In the genomic region with DNA sequence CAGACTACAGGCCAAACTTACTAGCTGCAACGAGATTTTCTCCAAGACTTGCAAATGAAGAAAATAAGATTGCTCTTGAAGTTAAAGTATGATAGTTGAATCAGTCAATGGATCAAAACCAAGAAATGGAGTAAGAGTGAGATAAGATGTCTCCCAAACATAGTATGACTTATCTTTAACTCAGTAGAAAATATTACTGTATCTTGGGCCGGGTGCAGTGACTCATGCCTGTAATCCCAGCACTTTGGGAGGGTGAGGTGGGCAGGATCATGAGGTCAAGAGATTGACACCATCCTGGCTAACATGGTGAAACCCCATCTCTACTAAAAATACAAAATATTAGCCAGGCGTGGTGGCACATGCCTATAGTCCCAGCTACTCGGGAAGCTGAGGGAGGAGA, we compare ENCODE assay signal across 8 cellular contexts.
DNase-seq lines count a peak whose midpoint lies in the region; ATAC-seq, FAIRE-seq and TF ChIP-seq lines count a peak whose summit lies in the region.
"Not testable (repeated sequence)": the region's sequence is repeated elsewhere in the genome, so short reads cannot be mapped to it uniquely, and the experiment has no call there.

No MANE protein-coding gene starts in this region.

- H3K9ac ChIP-seq in mesenchymal stem cell (ENCODE audit: low read length): not testable (repeated sequence)

- not testable (repeated sequence) for H4K91ac ChIP-seq in mesenchymal stem cell (ENCODE audit: low read length)

- H3K4me1 Mint-ChIP-seq in T-helper 17 cell: not testable (repeated sequence)

- ATAC-seq in T-helper 17 cell: not testable (repeated sequence)

- H3K9me3 ChIP-seq in T-helper 17 cell (ENCODE audit: control insufficient read depth, low read length, poor library complexity, severe bottlenecking); mesenchymal stem cell (ENCODE audit: control insufficient read depth, low read length): not testable (repeated sequence)

- H3K18ac ChIP-seq in mesenchymal stem cell (ENCODE audit: low read depth in 1 of 2, low read length in 2 of 2): not testable (repeated sequence)

- H3K4me3 ChIP-seq in bronchial epithelial cell (ENCODE audit: low read depth, low read length); fibroblast of mammary gland (ENCODE audit: control insufficient read depth, low read depth, low read length); mesenchymal stem cell (ENCODE audit: insufficient read depth in 1 of 2, low read depth in 1 of 2, low read length in 2 of 2): not testable (repeated sequence)

- not testable (repeated sequence) for H3K4ac ChIP-seq in mesenchymal stem cell (ENCODE audit: low read depth in 1 of 2, low read length in 2 of 2)

- WGBS in mesenchymal stem cell: 41% methylated on average over 4 of the region's 4 CpGs

- H3K36me3 Mint-ChIP-seq in T-helper 17 cell (ENCODE audit: low read depth): not testable (repeated sequence)

- H2BK5ac ChIP-seq in mesenchymal stem cell (ENCODE audit: low read depth, low read length, poor library complexity, severe bottlenecking): not testable (repeated sequence)

- not testable (repeated sequence) for H3K14ac ChIP-seq in mesenchymal stem cell (ENCODE audit: low read length in 2 of 2)

- H3K79me1 ChIP-seq in mesenchymal stem cell (replicated peaks; ENCODE audit: low read length, poor library complexity, severe bottlenecking): peaks cover 15% of the 10 kb centered on the region

- H2BK15ac ChIP-seq in mesenchymal stem cell (ENCODE audit: low read depth, poor library complexity, severe bottlenecking): not testable (repeated sequence)

- not testable (repeated sequence) for FAIRE-seq in bronchial epithelial cell (lab: Jason Lieb, UNC)

- H2BK120ac ChIP-seq in mesenchymal stem cell (ENCODE audit: low read depth, low read length): not testable (repeated sequence)

- peak overlapping the region; percentile 29 for H3K27ac Mint-ChIP-seq in T-helper 17 cell

- H3K4me1 ChIP-seq in mesenchymal stem cell (ENCODE audit: control insufficient read depth, insufficient read depth, low read depth, low read length): peaks cover 17% of the 10 kb centered on the region

- H3K23ac ChIP-seq in mesenchymal stem cell (ENCODE audit: low read length in 2 of 2): not testable (repeated sequence)

- not testable (repeated sequence) for H2BK12ac ChIP-seq in mesenchymal stem cell (ENCODE audit: low read length in 2 of 2)

- H4K8ac ChIP-seq in mesenchymal stem cell (ENCODE audit: low read length): not testable (repeated sequence)

- H3K27me3 ChIP-seq in bronchial epithelial cell (ENCODE audit: control insufficient read depth, insufficient read depth, low read length); mesenchymal stem cell (ENCODE audit: control insufficient read depth in 1 of 2, insufficient read depth in 1 of 2, low read length in 2 of 2): not testable (repeated sequence)

- H3K36me3 ChIP-seq in bronchial epithelial cell (ENCODE audit: control insufficient read depth, insufficient read depth, low read length); mesenchymal stem cell (ENCODE audit: control insufficient read depth in 1 of 2, insufficient read depth in 2 of 2, low read depth in 1 of 2, low read length in 2 of 2): not testable (repeated sequence)

- H3K27ac ChIP-seq in mesenchymal stem cell (ENCODE audit: low read length, poor library complexity, severe bottlenecking): not testable (repeated sequence)

- H3K4me2 ChIP-seq in mesenchymal stem cell (ENCODE audit: low read length, poor library complexity, severe bottlenecking): not testable (repeated sequence)

- DNase-seq in A172 (ENCODE audit: low spot score) (peak; percentile 88), EL (peak; percentile 79), HT1080 (ENCODE audit: low read depth) (peak; percentile 92), bronchial epithelial cell (ENCODE audit: low read depth) (peak; percentile 93), fibroblast of mammary gland (ENCODE audit: low read depth) (peak; percentile 74), mesenchymal stem cell (peak; percentile 51)
- peak; percentile 21 for DNase-seq in NK-92 treated with Interleukin-12 subunit alpha and Interleukin-12 subunit beta, amount 100 ng/mL, for 24 hours (lab: John Stamatoyannopoulos, UW)
- DNase-seq in T-helper 17 cell: not testable (repeated sequence)

- TF ChIP-seq CTCF in bronchial epithelial cell (IDR thresholded peaks at IDR 0.05; ENCODE audit: insufficient read depth, low read length, severe bottlenecking); fibroblast of mammary gland (conservative IDR thresholded peaks at IDR 0.05; ENCODE audit: control insufficient read depth, insufficient read depth, low read depth, low read length): not testable (repeated sequence)

- H3K27me3 Mint-ChIP-seq in T-helper 17 cell: peaks cover 10% of the 10 kb centered on the region

- not testable (repeated sequence) for H2AFZ ChIP-seq in mesenchymal stem cell (ENCODE audit: low read depth, low read length)

- not testable (repeated sequence) for H3K4me3 Mint-ChIP-seq in T-helper 17 cell

- H2AK5ac ChIP-seq in mesenchymal stem cell (ENCODE audit: low read length, severe bottlenecking): not testable (repeated sequence)
